In the genomic region with DNA sequence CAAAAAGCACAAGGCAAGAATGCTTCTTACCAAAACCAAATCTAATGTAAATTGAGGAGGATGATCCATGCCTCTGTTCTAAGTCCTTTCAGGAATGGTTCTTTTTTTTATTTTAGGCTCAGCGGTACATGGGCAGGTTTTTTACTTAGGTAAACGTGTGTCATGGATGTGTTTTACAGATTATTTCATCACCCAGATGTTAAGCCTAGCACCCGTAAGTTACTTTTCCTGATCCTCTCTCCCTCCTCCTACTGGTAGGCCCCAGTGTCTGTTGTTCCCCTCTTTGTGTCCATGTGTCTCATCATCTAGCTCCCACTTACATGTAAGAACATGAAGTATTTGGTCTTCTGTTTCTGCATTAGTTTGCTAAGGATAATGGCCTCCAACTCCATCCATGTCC, we compare ENCODE assay signal across 25 cellular contexts.
DNase-seq lines count a peak whose midpoint lies in the region; ATAC-seq, FAIRE-seq and TF ChIP-seq lines count a peak whose summit lies in the region.
"Had no signal": no experiment of that assay in that cellular context is flagged by ENCODE, and none has a peak within 500 bp of the region (broad histone marks: within the 10 kb centered on the region; RNA-seq: fewer than 3 reads in every experiment).

No MANE protein-coding gene starts in this region.

- H2AK9ac ChIP-seq in IMR-90 (replicated peaks; ENCODE audit: low read depth, low read length, poor library complexity), result no peak overlapping the region

- peaks cover 21% of the 10 kb centered on the region for H3K9me3 Mint-ChIP-seq in chondrocyte (ENCODE audit: low read depth)
- H3K9me3 Mint-ChIP-seq in activated T-helper 1 cell treated with anti-CD3 and anti-CD28 coated beads, Interleukin-12 subunit alpha, Interleukin-12 subunit beta, Interleukin-2, Interleukin-4 antibody, amounts not matched to agents 30 ng/mL and 10 ng/mL and 1 ng/mL, durations not matched to agents 14 hours and 24 hours and 36 hours, result peaks cover 11% of the 10 kb centered on the region

- no peak for DNase-seq in HepG2 (ENCODE audit: low spot score)
- no peak for DNase-seq in right lobe of liver
- no peak for DNase-seq in IMR-90
- DNase-seq in chondrocyte (ENCODE audit: low spot score), result no peak
- no peak for DNase-seq in NCI-H226
- DNase-seq in activated T-helper 1 cell treated with anti-CD3 and anti-CD28 coated beads, Interleukin-12 subunit alpha, Interleukin-12 subunit beta, Interleukin-2, Interleukin-4 antibody, amounts not matched to agents 30 ng/mL and 10 ng/mL and 1 ng/mL, durations not matched to agents 14 hours and 24 hours and 36 hours (ENCODE audit: low spot score), result no peak
- DNase-seq: AML-193; CD4-positive, alpha-beta T cell; CD8-positive, alpha-beta T cell; DMS 273 treated with DMSO at 0.1 percent for 48 hours; DMS153; DMS53; DMS79; DND-41; EL; GDM1 had no signal

- POLR2A ChIA-PET in HepG2 (lab: Yijun Ruan, JAX), result no interaction called here
- POLR2A ChIA-PET in IMR-90 (lab: Charles Lee; ENCODE audit: unreplicated experiment), result interaction anchor here (0.6 kb wide), 1 partner anchor 155 kb away, joined by 3 read pairs; no protein-coding TSS in a partner anchor

- H3K36me3 Mint-ChIP-seq in chondrocyte (ENCODE audit: low read depth), result peaks cover 13% of the 10 kb centered on the region
- H3K36me3 Mint-ChIP-seq in activated T-helper 1 cell treated with anti-CD3 and anti-CD28 coated beads, Interleukin-12 subunit alpha, Interleukin-12 subunit beta, Interleukin-2, Interleukin-4 antibody, amounts not matched to agents 30 ng/mL and 10 ng/mL and 1 ng/mL, durations not matched to agents 14 hours and 24 hours and 36 hours (ENCODE audit: low read depth), result no peaks in the 10 kb centered on the region
- H3K36me3 Mint-ChIP-seq: CD8-positive, alpha-beta T cell had no signal

- ATAC-seq in HepG2 (no peak), right lobe of liver (no peak), IMR-90 (ENCODE audit: low read depth) (no peak), HG02610 (IDR thresholded peaks at IDR 0.05; ENCODE audit: unreplicated experiment) (no peak)
- ATAC-seq: A549; CD8-positive, alpha-beta T cell; GM12878 had no signal

- no peak for TF ChIP-seq POLR2A in HepG2 (IDR thresholded peaks at IDR 0.05; ENCODE audit: insufficient read depth in 1 of 2, low read depth in 2 of 2, low read length in 2 of 2)
- TF ChIP-seq POLR2A in right lobe of liver (IDR thresholded peaks at IDR 0.05), result no peak
- no peak for TF ChIP-seq POLR2A in IMR-90 (IDR thresholded peaks at IDR 0.05; ENCODE audit: low read depth, low read length)

- no peaks in the 10 kb centered on the region for H3K36me3 ChIP-seq in HepG2 (replicated peaks in 1 of 2; ENCODE audit: control insufficient read depth in 1 of 2, insufficient read depth in 2 of 2, low read length in 2 of 2)
- no peaks in the 10 kb centered on the region for H3K36me3 ChIP-seq in right lobe of liver
- no peaks in the 10 kb centered on the region for H3K36me3 ChIP-seq in IMR-90 (ENCODE audit: control insufficient read depth, insufficient read depth, low read length)
- H3K36me3 ChIP-seq: BLaER1 treated with 17β-estradiol and CSF1 and Interleukin-3, amounts not matched to agents 10 nM and 100 nM had no signal

- H3K4me3 Mint-ChIP-seq in chondrocyte (ENCODE audit: unreplicated experiment), result no peak overlapping the region
- H3K4me3 Mint-ChIP-seq in activated T-helper 1 cell treated with anti-CD3 and anti-CD28 coated beads, Interleukin-12 subunit alpha, Interleukin-12 subunit beta, Interleukin-2, Interleukin-4 antibody, amounts not matched to agents 30 ng/mL and 10 ng/mL and 1 ng/mL, durations not matched to agents 14 hours and 24 hours and 36 hours, result no peak overlapping the region
- H3K4me3 Mint-ChIP-seq: B cell; CD4-positive, alpha-beta T cell; CD8-positive, alpha-beta T cell had no signal

- no peaks in the 10 kb centered on the region for H3K9me3 ChIP-seq in HepG2 (ENCODE audit: low read length)
- H3K9me3 ChIP-seq in right lobe of liver, result no peaks in the 10 kb centered on the region
- H3K9me3 ChIP-seq in IMR-90 (ENCODE audit: control insufficient read depth, insufficient read depth, low read length), result peaks cover 4% of the 10 kb centered on the region
- H3K9me3 ChIP-seq: A549 had no signal

- H3K18ac ChIP-seq in IMR-90 (ENCODE audit: low read depth, low read length), result peak overlapping the region; percentile 66; the same call in 1 of the 2 replicates

- H2BK5ac ChIP-seq in IMR-90 (ENCODE audit: low read depth, low read length, poor library complexity, severe bottlenecking), result peak overlapping the region; percentile 26

- H4K20me1 ChIP-seq in HepG2 (ENCODE audit: insufficient read depth, low read length), result no peaks in the 10 kb centered on the region
- H4K20me1 ChIP-seq in IMR-90 (ENCODE audit: insufficient read depth, low read length), result no peaks in the 10 kb centered on the region
- H4K20me1 ChIP-seq: BLaER1 treated with 17β-estradiol and CSF1 and Interleukin-3, amounts not matched to agents 10 nM and 100 nM had no signal

- H2BK15ac ChIP-seq in IMR-90 (ENCODE audit: low read depth, low read length), result peak overlapping the region; percentile 67; the same call in 1 of the 3 replicates

- peak overlapping the region; percentile 37; the same call in 1 of the 2 replicates for H3K4ac ChIP-seq in IMR-90 (ENCODE audit: low read depth, low read length)

- dilution Hi-C loops in IMR-90 (cut with HindIII; ENCODE audit: low sequenced_read_pairs, unreplicated experiment), result no loop called here

- H3K4me1 ChIP-seq in HepG2 (ENCODE audit: insufficient read depth, low read length), result peaks cover 20% of the 10 kb centered on the region
- H3K4me1 ChIP-seq in right lobe of liver, result no peaks in the 10 kb centered on the region
- peaks cover 6% of the 10 kb centered on the region for H3K4me1 ChIP-seq in IMR-90 (ENCODE audit: control insufficient read depth, insufficient read depth, low read length)

- no peak overlapping the region for H4K5ac ChIP-seq in IMR-90 (ENCODE audit: low read depth, low read length)

- peaks cover 63% of the 10 kb centered on the region for H3K4me1 Mint-ChIP-seq in chondrocyte (ENCODE audit: low read depth)
- no peaks in the 10 kb centered on the region for H3K4me1 Mint-ChIP-seq in activated T-helper 1 cell treated with anti-CD3 and anti-CD28 coated beads, Interleukin-12 subunit alpha, Interleukin-12 subunit beta, Interleukin-2, Interleukin-4 antibody, amounts not matched to agents 30 ng/mL and 10 ng/mL and 1 ng/mL, durations not matched to agents 14 hours and 24 hours and 36 hours (ENCODE audit: low read depth)
- H3K4me1 Mint-ChIP-seq: B cell had no signal

- TF ChIP-seq CTCF in HepG2 (CRISPR knock-in tag; IDR thresholded peaks at IDR 0.05) (no peak), right lobe of liver (IDR thresholded peaks at IDR 0.05) (no peak), IMR-90 (conservative IDR thresholded peaks at IDR 0.05; ENCODE audit: low read depth, low read length) (no peak), chondrocyte (IDR thresholded peaks at IDR 0.05) (no peak)

- H3K23ac ChIP-seq in IMR-90 (ENCODE audit: low read depth, low read length), result no peak overlapping the region

- H3K14ac ChIP-seq in IMR-90 (replicated peaks; ENCODE audit: low read depth, low read length), result no peak overlapping the region

- H3K27ac ChIP-seq in HepG2 (ENCODE audit: extremely low read length, insufficient read depth, low read length), result no peak overlapping the region
- H3K27ac ChIP-seq in right lobe of liver, result no peak overlapping the region
- H3K27ac ChIP-seq in IMR-90 (ENCODE audit: insufficient read depth, low read length), result no peak overlapping the region
- H3K27ac ChIP-seq: 22Rv1; A549; BLaER1 treated with 17β-estradiol and CSF1 and Interleukin-3, amounts not matched to agents 10 nM and 100 nM; C4-2B had no signal

- peak overlapping the region; percentile 69 for H3K27ac Mint-ChIP-seq in chondrocyte (ENCODE audit: unreplicated experiment)
- no peak overlapping the region for H3K27ac Mint-ChIP-seq in activated T-helper 1 cell treated with anti-CD3 and anti-CD28 coated beads, Interleukin-12 subunit alpha, Interleukin-12 subunit beta, Interleukin-2, Interleukin-4 antibody, amounts not matched to agents 30 ng/mL and 10 ng/mL and 1 ng/mL, durations not matched to agents 14 hours and 24 hours and 36 hours
- H3K27ac Mint-ChIP-seq: B cell; CD4-positive, alpha-beta T cell; CD8-positive, alpha-beta T cell had no signal

- H3K27me3 ChIP-seq in HepG2 (ENCODE audit: control insufficient read depth in 1 of 2, insufficient read depth in 2 of 2, low read length in 2 of 2), result no peaks in the 10 kb centered on the region
- no peaks in the 10 kb centered on the region for H3K27me3 ChIP-seq in right lobe of liver
- no peaks in the 10 kb centered on the region for H3K27me3 ChIP-seq in IMR-90 (ENCODE audit: control insufficient read depth, insufficient read depth, low read length)
- H3K27me3 ChIP-seq: BLaER1 treated with 17β-estradiol and CSF1 and Interleukin-3, amounts not matched to agents 10 nM and 100 nM had no signal

- intact Hi-C loops in HepG2 (cut with micrococcal nuclease; ENCODE audit: unreplicated experiment) (no loop called here), right lobe of liver (cut with DNase I) (no loop called here), IMR-90 (cut with micrococcal nuclease) (no loop called here)
- intact Hi-C loops in activated T-helper 1 cell treated with anti-CD3 and anti-CD28 coated beads, Interleukin-12 subunit alpha, Interleukin-12 subunit beta, Interleukin-2, Interleukin-4 antibody, amounts not matched to agents 30 ng/mL and 10 ng/mL and 1 ng/mL, durations not matched to agents 14 hours and 24 hours and 36 hours (cut with micrococcal nuclease), result no loop called here

- in situ Hi-C loops in HepG2 (cut with HindIII; ENCODE audit: extremely low pct_ligation_motif_present, low pct_unique_long_range_greater_than_20kb) (no loop called here), IMR-90 (cut with MboI; ENCODE audit: low sequenced_read_pairs) (no loop called here)

- no peak overlapping the region; the same call in 1 of the 2 replicates for H2BK120ac ChIP-seq in IMR-90 (ENCODE audit: low read depth, low read length)

- peak overlapping the region; percentile 37; the same call in 1 of the 2 replicates for H2BK20ac ChIP-seq in IMR-90 (ENCODE audit: low read depth, low read length)

- TF ChIP-seq EP300 in HepG2 (IDR thresholded peaks at IDR 0.05; ENCODE audit: low read depth in 2 of 2, low read length in 2 of 2) (no peak), HepG2 (CRISPR knock-in tag; IDR thresholded peaks at IDR 0.05; ENCODE audit: borderline replicate concordance) (no peak)

- H3K4me3 ChIP-seq in HepG2 (replicated peaks in 1 of 3; ENCODE audit: insufficient read depth in 1 of 3, low read depth in 2 of 3, low read length in 3 of 3), result no peak overlapping the region
- no peak overlapping the region for H3K4me3 ChIP-seq in right lobe of liver
- H3K4me3 ChIP-seq in IMR-90 (ENCODE audit: insufficient read depth, low read depth, low read length), result no peak overlapping the region
- H3K4me3 ChIP-seq: A549; BLaER1 treated with 17β-estradiol and CSF1 and Interleukin-3, amounts not matched to agents 10 nM and 100 nM; GM12878 had no signal

- FAIRE-seq in HepG2 (lab: Jason Lieb, UNC), result no peak
- FAIRE-seq: A549, GM12878, GM12892, GM18507 had no signal

- peak overlapping the region in 1 of 2 experiments; percentile 60; a peak in 1 of 4 replicates for H4K8ac ChIP-seq in IMR-90 (ENCODE audit: low read depth in 2 of 2, low read length in 2 of 2)

- H3K9me1 ChIP-seq in IMR-90 (ENCODE audit: insufficient read depth, low read length), result 0 out of 2 replicates have a peak, but pooled peaks cover 3% of the 10 kb centered on the region

- H2AFZ ChIP-seq in HepG2 (ENCODE audit: low read length) (no peak overlapping the region), IMR-90 (replicated peaks; ENCODE audit: low read length, poor library complexity) (no peak overlapping the region)

- BruUV-seq in HepG2 (replicated peaks; lab: Mats Ljungman, UMichigan), result no TSS peak
- BruUV-seq in IMR-90 (replicated peaks; lab: Mats Ljungman, UMichigan), result no TSS peak

- peak overlapping the region; percentile 72; the same call in 1 of the 2 replicates for H2AK5ac ChIP-seq in IMR-90 (ENCODE audit: low read depth, low read length)

- no peak for TF ChIP-seq RAD21 in HepG2 (CRISPR knock-in tag; IDR thresholded peaks at IDR 0.05)
- no peak for TF ChIP-seq RAD21 in IMR-90 (IDR thresholded peaks at IDR 0.05; ENCODE audit: low read length)

- no peak overlapping the region for H3K4me2 ChIP-seq in HepG2 (ENCODE audit: low read depth, low read length)
- no peak overlapping the region for H3K4me2 ChIP-seq in IMR-90 (ENCODE audit: low read depth, low read length)
- H3K4me2 ChIP-seq: A549; BLaER1 treated with 17β-estradiol and CSF1 and Interleukin-3, amounts not matched to agents 10 nM and 100 nM had no signal

- WGBS in HepG2 (ENCODE audit: low lambda C conversion rate), result 4% methylated on average over 3 of the region's 3 CpGs
- WGBS in right lobe of liver (ENCODE audit: insufficient coverage, low coverage, low lambda C conversion rate, missing lambda C conversion rate), result 50% methylated on average over 3 of the region's 3 CpGs
- WGBS in IMR-90 (ENCODE audit: extremely low coverage in 2 of 2, insufficient read length in 1 of 2), 2 experiments, result no CpG with 5 or more reads among the region's 3 CpGs

- peak overlapping the region; percentile 24; the same call in 1 of the 2 replicates for H4K91ac ChIP-seq in IMR-90 (ENCODE audit: insufficient read depth, low read depth, low read length)

- H3K79me1 ChIP-seq in IMR-90 (ENCODE audit: low read depth in 1 of 2, low read length in 2 of 2), result no peaks in the 10 kb centered on the region

- no peaks in the 10 kb centered on the region for H3K79me2 ChIP-seq in HepG2 (ENCODE audit: insufficient read depth, low read length)

- no peak overlapping the region for H3K56ac ChIP-seq in IMR-90 (ENCODE audit: extremely low read depth, insufficient read depth, low read length)

- H3K27me3 Mint-ChIP-seq in chondrocyte (ENCODE audit: low read depth), result no peaks in the 10 kb centered on the region
- H3K27me3 Mint-ChIP-seq in activated T-helper 1 cell treated with anti-CD3 and anti-CD28 coated beads, Interleukin-12 subunit alpha, Interleukin-12 subunit beta, Interleukin-2, Interleukin-4 antibody, amounts not matched to agents 30 ng/mL and 10 ng/mL and 1 ng/mL, durations not matched to agents 14 hours and 24 hours and 36 hours (ENCODE audit: insufficient read depth), result peaks cover 17% of the 10 kb centered on the region

- H3K9ac ChIP-seq in HepG2 (ENCODE audit: insufficient read depth, low read depth, low read length) (no peak overlapping the region), IMR-90 (ENCODE audit: low read depth, low read length) (no peak overlapping the region)
- H3K9ac ChIP-seq: BLaER1 treated with 17β-estradiol and CSF1 and Interleukin-3, amounts not matched to agents 10 nM and 100 nM had no signal

- CTCF ChIA-PET in HepG2 (lab: Yijun Ruan, JAX; ENCODE audit: low intra/inter-chr PET ratio, low total read pairs), result no interaction called here
- CTCF ChIA-PET in IMR-90 (lab: Yijun Ruan, JAX), result no interaction called here
